Comparison of ENCODE assay signal across 1 cellular context in the genomic region with DNA sequence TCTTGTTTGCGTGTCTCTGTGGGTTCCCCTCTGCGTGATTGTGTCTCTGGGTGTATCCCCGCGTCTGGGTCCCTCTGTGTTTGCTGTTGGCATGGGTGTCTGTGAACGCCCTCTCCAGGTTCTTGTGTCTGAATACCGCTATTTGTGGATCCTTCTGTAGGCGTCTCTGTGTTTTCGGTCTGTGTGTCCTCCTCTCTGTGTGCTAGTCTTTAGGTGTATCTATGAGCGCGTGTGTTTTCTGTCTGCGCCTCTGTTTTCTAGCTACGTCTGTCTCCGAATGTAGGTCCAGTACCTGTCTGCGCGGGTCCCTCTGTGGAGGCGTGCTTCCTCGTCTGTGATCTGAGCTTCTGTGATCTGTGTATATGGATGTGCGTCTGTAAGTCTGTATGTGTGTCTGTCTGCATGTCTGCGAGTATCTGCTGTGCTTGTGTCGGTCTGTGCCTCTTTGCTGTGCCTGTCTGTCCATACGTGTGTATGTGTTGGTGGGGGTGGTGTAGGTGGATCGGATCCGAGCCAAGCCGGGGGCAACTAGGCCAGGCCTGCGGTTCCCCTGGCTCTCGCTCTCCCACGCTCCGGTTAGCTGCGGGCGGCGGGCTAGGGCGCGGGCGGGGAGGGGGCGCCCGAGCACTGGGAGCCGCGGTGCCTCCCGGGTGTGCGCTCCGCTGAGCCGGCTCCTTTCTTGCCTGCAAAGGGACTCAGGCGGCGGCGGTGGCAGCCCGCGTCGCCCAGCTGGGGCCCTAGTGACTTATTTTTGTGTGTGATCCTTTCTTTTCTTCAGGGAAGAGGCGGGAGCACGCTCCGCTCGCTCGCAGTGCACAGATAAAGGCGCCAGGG.
TF ChIP-seq lines count a peak whose summit lies in the region.

No MANE protein-coding gene starts in this region.

TF ChIP-seq in H1, 55 proteins besides CTCF, POLR2A, EP300 and RAD21 (continued from another document):
- TF ChIP-seq CHD7 (IDR thresholded peaks at IDR 0.05; ENCODE audit: insufficient replicate concordance, low read length), result no peak
- no peak for TF ChIP-seq CHD2 (IDR thresholded peaks at IDR 0.05; ENCODE audit: low read length)
- TF ChIP-seq KDM4A (IDR thresholded peaks at IDR 0.05; ENCODE audit: low read depth, low read length, severe bottlenecking), result peak; percentile 39
